In genomic region chr15:22895465-22896190, GRCh38 we compare ENCODE assay signal across 8 cellular contexts. TPM values are rescaled to one million over a fixed set of nuclear protein-coding genes. Genes with fewer than 3 reads are reported as not detected.
DNase-seq lines count a peak whose midpoint lies in the region; ATAC-seq and TF ChIP-seq lines count a peak whose summit lies in the region.

No MANE protein-coding gene starts in this region.

- H3K27ac ChIP-seq in osteoblast (ENCODE audit: low read depth, low read length) (no peak overlapping the region), adrenal gland (no peak overlapping the region)

- no peaks in the 10 kb centered on the region for H3K27me3 Mint-ChIP-seq in activated CD4-positive, alpha-beta memory T cell treated with anti-CD3 and anti-CD28 coated beads for 36 hours
- no peaks in the 10 kb centered on the region for H3K27me3 Mint-ChIP-seq in WTC11 (ENCODE audit: low read depth)

- ATAC-seq in HG02763 (IDR thresholded peaks at IDR 0.05; ENCODE audit: unreplicated experiment): peak; percentile 56
- ATAC-seq in WTC11: no peak

- H3K27me3 ChIP-seq in osteoblast (ENCODE audit: insufficient read depth, low read length) (no peaks in the 10 kb centered on the region), adrenal gland (no peaks in the 10 kb centered on the region)

- H3K4me3 ChIP-seq in osteoblast (ENCODE audit: insufficient read depth, low read length) (no peak overlapping the region), adrenal gland (no peak overlapping the region)

- H3K9me3 Mint-ChIP-seq in activated CD4-positive, alpha-beta memory T cell treated with anti-CD3 and anti-CD28 coated beads for 36 hours: no peaks in the 10 kb centered on the region
- H3K9me3 Mint-ChIP-seq in WTC11: peaks cover 8% of the 10 kb centered on the region

- peak; percentile 8 for DNase-seq in DMS53 (lab: John Stamatoyannopoulos, UW)
- no peak for DNase-seq in DMS53 treated with DMSO at 0.1 percent for 48 hours (lab: John Stamatoyannopoulos, UW; ENCODE audit: unreplicated experiment)
- peak; percentile 71 for DNase-seq in activated CD4-positive, alpha-beta memory T cell treated with anti-CD3 and anti-CD28 coated beads for 36 hours
- peak; percentile 83 for DNase-seq in osteoblast (ENCODE audit: insufficient read length, low spot score, missing footprints)
- no peak for DNase-seq in adrenal gland
- DNase-seq in CD1c-positive myeloid dendritic cell (ENCODE audit: extremely low spot score): no peak
- DNase-seq in WTC11 (ENCODE audit: low spot score): no peak

- H3K9me3 ChIP-seq in osteoblast (ENCODE audit: low read depth, low read length) (no peaks in the 10 kb centered on the region), adrenal gland (replicated peaks in 1 of 3) (no peaks in the 10 kb centered on the region)

- CTCF ChIA-PET in activated CD4-positive, alpha-beta memory T cell treated with anti-CD3 and anti-CD28 coated beads for 36 hours (lab: Charles Lee): interaction anchor here (0.8 to 0.9 kb wide), 2 partner anchors 10 to 84 kb away, joined by 3 to 5 read pairs; no protein-coding TSS in a partner anchor
- CTCF ChIA-PET in WTC11 (lab: Charles Lee): no interaction called here

- H3K79me2 ChIP-seq in osteoblast (ENCODE audit: insufficient read depth, low read length): peaks cover 2% of the 10 kb centered on the region

- peaks cover 12% of the 10 kb centered on the region for H3K36me3 Mint-ChIP-seq in activated CD4-positive, alpha-beta memory T cell treated with anti-CD3 and anti-CD28 coated beads for 36 hours
- H3K36me3 Mint-ChIP-seq in WTC11: peaks cover 30% of the 10 kb centered on the region

- H3K4me1 Mint-ChIP-seq in activated CD4-positive, alpha-beta memory T cell treated with anti-CD3 and anti-CD28 coated beads for 36 hours (ENCODE audit: low read depth): peaks cover 11% of the 10 kb centered on the region
- H3K4me1 Mint-ChIP-seq in WTC11: no peaks in the 10 kb centered on the region

- TF ChIP-seq CTCF in osteoblast (IDR thresholded peaks at IDR 0.05; ENCODE audit: extremely low read depth, low read depth, low read length): no peak
- TF ChIP-seq CTCF in adrenal gland (IDR thresholded peaks at IDR 0.05): no peak
- TF ChIP-seq CTCF in WTC11 (IDR thresholded peaks at IDR 0.05): no peak

- WGBS in adrenal gland, 4 donors: 94 to 97% (median 95%) methylated on average over 2 to 10 of the region's 10 CpGs

- peaks cover 3% of the 10 kb centered on the region for H4K20me1 ChIP-seq in osteoblast (ENCODE audit: insufficient read depth, low read length)

- TF ChIP-seq POLR2A in adrenal gland (IDR thresholded peaks at IDR 0.05): no peak

- POLR2A ChIA-PET in activated CD4-positive, alpha-beta memory T cell treated with anti-CD3 and anti-CD28 coated beads for 36 hours (lab: Charles Lee): no interaction called here
- POLR2A ChIA-PET in WTC11 (lab: Charles Lee): no interaction called here

- no peak overlapping the region for H3K4me2 ChIP-seq in osteoblast (ENCODE audit: insufficient read depth, low read length)

- no peak overlapping the region for H2AFZ ChIP-seq in osteoblast (ENCODE audit: low read length)

- H3K4me3 Mint-ChIP-seq in activated CD4-positive, alpha-beta memory T cell treated with anti-CD3 and anti-CD28 coated beads for 36 hours: no peak overlapping the region
- H3K4me3 Mint-ChIP-seq in WTC11: no peak overlapping the region

- peaks cover 35% of the 10 kb centered on the region for H3K36me3 ChIP-seq in osteoblast (ENCODE audit: insufficient read depth, low read length)
- peaks cover 0 to 50% of the 10 kb centered on the region in 2 donors for H3K36me3 ChIP-seq in adrenal gland (replicated peaks in 1 of 2)

- no peaks in the 10 kb centered on the region for H3K4me1 ChIP-seq in osteoblast (ENCODE audit: insufficient read depth, low read length)
- no peaks in the 10 kb centered on the region for H3K4me1 ChIP-seq in adrenal gland (replicated peaks in 1 of 2)

- intact Hi-C loops in activated CD4-positive, alpha-beta memory T cell treated with anti-CD3 and anti-CD28 coated beads for 36 hours (cut with micrococcal nuclease): no loop called here
- intact Hi-C loops in adrenal gland (cut with DNase I): no loop called here

- no peak overlapping the region for H3K27ac Mint-ChIP-seq in activated CD4-positive, alpha-beta memory T cell treated with anti-CD3 and anti-CD28 coated beads for 36 hours
- no peak overlapping the region for H3K27ac Mint-ChIP-seq in WTC11

TF ChIP-seq in WTC11, 78 proteins besides CTCF, POLR2A, EP300 and RAD21:
- no peak for TF ChIP-seq MLX (CRISPR knock-in tag; IDR thresholded peaks at IDR 0.05)
- no peak for TF ChIP-seq NR1H2 (CRISPR knock-in tag; IDR thresholded peaks at IDR 0.05)
- TF ChIP-seq STAT6 (CRISPR knock-in tag; conservative IDR thresholded peaks at IDR 0.05; ENCODE audit: low read depth): no peak
- TF ChIP-seq TEAD1 (CRISPR knock-in tag; IDR thresholded peaks at IDR 0.05): no peak
- no peak for TF ChIP-seq NFE2L1 (CRISPR knock-in tag; IDR thresholded peaks at IDR 0.05)
TF ChIP-seq in WTC11: peak in this region for 0.

RNA-seq across cellular contexts. Expression of gene NIPA2, which starts 57.2 kb away (rescaled TPM):
- 10 to 100 TPM; 70.5 TPM for total RNA-seq in activated CD4-positive, alpha-beta memory T cell treated with anti-CD3 and anti-CD28 coated beads for 36 hours
- total RNA-seq in osteoblast (49.8 and 50.3 TPM in 2 replicates), adrenal gland (10 to 100 TPM; 44.7 to 76.5 (median 60.4) TPM), WTC11 (2021) (68.9 to 79.5 TPM (median 69.4 TPM) in 3 replicates)
- polyA plus RNA-seq in adrenal gland: 10 to 100 TPM; 10.5 to 64.4 (median 13.3) TPM

Comparison
In these comparisons a context has a peak if more than half of its experiments do, and no peak if none do; other contexts are left out.
1. DNase-seq: peak in DMS53 (single experiment), activated CD4-positive, alpha-beta memory T cell treated with anti-CD3 and anti-CD28 coated beads for 36 hours (single experiment) and osteoblast (single experiment); none in DMS53 treated with DMSO at 0.1 percent for 48 hours (single experiment), adrenal gland (0 of 7), CD1c-positive myeloid dendritic cell (single experiment) and WTC11 (single experiment).